14 cellular contexts compared by ENCODE assay signal in genomic region chr2:226524381-226524843, GRCh38.
DNase-seq lines count a peak whose midpoint lies in the region; ATAC-seq and TF ChIP-seq lines count a peak whose summit lies in the region.
"Had no signal": no experiment of that assay in that cellular context is flagged by ENCODE, and none has a peak within 500 bp of the region (broad histone marks: within the 10 kb centered on the region; RNA-seq: fewer than 3 reads in every experiment).

No MANE protein-coding gene starts in this region.

- in situ Hi-C loops in astrocyte of the spinal cord (cut with HindIII; ENCODE audit: low sequenced_read_pairs), result no loop called here

- DNase-seq in DMS 273 (lab: John Stamatoyannopoulos, UW; ENCODE audit: unreplicated experiment) (peak; percentile 13), DMS 273 treated with DMSO at 0.1 percent for 48 hours (lab: John Stamatoyannopoulos, UW) (no peak), astrocyte of the spinal cord (ENCODE audit: low read depth, low spot score) (peak; percentile 78), hepatocyte (ENCODE audit: low spot score) (peak; percentile 14), upper lobe of right lung (no peak), COLO829 (ENCODE audit: low spot score) (no peak), GM23338 (ENCODE audit: low spot score) (no peak)
- no peak for DNase-seq in effector memory CD4-positive, alpha-beta T cell
- DNase-seq: activated CD4-positive, alpha-beta T cell treated with anti-CD3 and anti-CD28 coated beads, Interleukin-2, amount 50 U/mL, for 1 hour; GOT3; nucleus accumbens; thyroid gland had no signal

- H3K9me2 ChIP-seq in hepatocyte (replicated peaks; ENCODE audit: insufficient read depth) (no peaks in the 10 kb centered on the region), GM23338 (ENCODE audit: insufficient read depth) (peaks cover 13% of the 10 kb centered on the region; the same call in 1 of the 2 replicates)

- H3K9me3 Mint-ChIP-seq in GM23338, result peaks cover 14% of the 10 kb centered on the region

- no peak overlapping the region for H3K4me3 ChIP-seq in astrocyte of the spinal cord (ENCODE audit: low read depth, low read length)
- H3K4me3 ChIP-seq in hepatocyte, result no peak overlapping the region
- no peak overlapping the region for H3K4me3 ChIP-seq in upper lobe of right lung
- no peak overlapping the region for H3K4me3 ChIP-seq in GM23338
- no peak overlapping the region for H3K4me3 ChIP-seq in effector memory CD4-positive, alpha-beta T cell (ENCODE audit: insufficient read depth, low read depth, low read length, poor library complexity, severe bottlenecking)
- H3K4me3 ChIP-seq: thyroid gland had no signal

- H2AFZ ChIP-seq in hepatocyte (no peak overlapping the region), GM23338 (no peak overlapping the region; the same call in 1 of the 2 replicates)

- H3K9me3 ChIP-seq in hepatocyte (ENCODE audit: low read depth) (no peaks in the 10 kb centered on the region), upper lobe of right lung (no peaks in the 10 kb centered on the region)
- no peaks in the 10 kb centered on the region for H3K9me3 ChIP-seq in effector memory CD4-positive, alpha-beta T cell (ENCODE audit: control insufficient read depth, low read length)
- H3K9me3 ChIP-seq: thyroid gland had no signal

- H3K4me1 ChIP-seq in hepatocyte (ENCODE audit: insufficient read depth) (no peaks in the 10 kb centered on the region), upper lobe of right lung (no peaks in the 10 kb centered on the region), GM23338 (ENCODE audit: insufficient read depth) (no peaks in the 10 kb centered on the region)
- no peaks in the 10 kb centered on the region for H3K4me1 ChIP-seq in effector memory CD4-positive, alpha-beta T cell (ENCODE audit: control insufficient read depth, insufficient read depth, low read length, poor library complexity, severe bottlenecking)

- H3K27ac ChIP-seq in hepatocyte, result peak overlapping the region; percentile 43
- no peak overlapping the region for H3K27ac ChIP-seq in upper lobe of right lung
- H3K27ac ChIP-seq in GM23338 (ENCODE audit: low read depth), result no peak overlapping the region
- no peak overlapping the region for H3K27ac ChIP-seq in effector memory CD4-positive, alpha-beta T cell (ENCODE audit: insufficient read depth, low read length, poor library complexity, severe bottlenecking)
- H3K27ac ChIP-seq: 22Rv1, thyroid gland had no signal

- H3K27me3 ChIP-seq in hepatocyte (no peaks in the 10 kb centered on the region), upper lobe of right lung (no peaks in the 10 kb centered on the region), GM23338 (ENCODE audit: insufficient read depth) (no peaks in the 10 kb centered on the region)
- no peaks in the 10 kb centered on the region for H3K27me3 ChIP-seq in effector memory CD4-positive, alpha-beta T cell (replicated peaks; ENCODE audit: control insufficient read depth, insufficient read depth, low read length, poor library complexity, severe bottlenecking)
- H3K27me3 ChIP-seq: thyroid gland had no signal

- H3K79me2 ChIP-seq in hepatocyte, result no peaks in the 10 kb centered on the region
- H3K79me2 ChIP-seq in GM23338 (replicated peaks; ENCODE audit: insufficient read depth), result no peaks in the 10 kb centered on the region

- no peaks in the 10 kb centered on the region for H3K4me1 Mint-ChIP-seq in GM23338

- no peaks in the 10 kb centered on the region for H3F3A ChIP-seq in GM23338 (replicated peaks; ENCODE audit: low read depth)

- intact Hi-C loops in upper lobe of right lung (cut with DNase I), result no loop called here

- TF ChIP-seq CTCF in astrocyte of the spinal cord (IDR thresholded peaks at IDR 0.05; ENCODE audit: low read depth, low read length) (no peak), hepatocyte (IDR thresholded peaks at IDR 0.05; ENCODE audit: poor library complexity) (no peak), upper lobe of right lung (IDR thresholded peaks at IDR 0.05) (no peak), GM23338 (conservative IDR thresholded peaks at IDR 0.05; ENCODE audit: low read depth in 2 of 2) (no peak)

- peaks cover 4% of the 10 kb centered on the region for H3K36me3 Mint-ChIP-seq in GM23338 (ENCODE audit: low read depth)
- H3K36me3 Mint-ChIP-seq: activated naive CD8-positive, alpha-beta T cell had no signal

- H3K27ac Mint-ChIP-seq in GM23338, result no peak overlapping the region
- H3K27ac Mint-ChIP-seq: activated naive CD8-positive, alpha-beta T cell had no signal

- H3K36me3 ChIP-seq in hepatocyte (replicated peaks; ENCODE audit: insufficient read depth, low read depth), result no peaks in the 10 kb centered on the region
- H3K36me3 ChIP-seq in upper lobe of right lung, result no peaks in the 10 kb centered on the region
- H3K36me3 ChIP-seq in GM23338 (ENCODE audit: insufficient read depth), result no peaks in the 10 kb centered on the region
- H3K36me3 ChIP-seq in effector memory CD4-positive, alpha-beta T cell (ENCODE audit: control insufficient read depth, insufficient read depth, low read length), result no peaks in the 10 kb centered on the region
- H3K36me3 ChIP-seq: thyroid gland had no signal

- H4K20me1 ChIP-seq in hepatocyte (ENCODE audit: insufficient read depth, poor library complexity, severe bottlenecking), result no peaks in the 10 kb centered on the region
- no peaks in the 10 kb centered on the region for H4K20me1 ChIP-seq in GM23338 (replicated peaks; ENCODE audit: insufficient read depth)

- no peaks in the 10 kb centered on the region for H3K27me3 Mint-ChIP-seq in GM23338 (ENCODE audit: insufficient read depth, low read depth, poor library complexity)
- H3K27me3 Mint-ChIP-seq: activated naive CD8-positive, alpha-beta T cell had no signal

- ATAC-seq in upper lobe of right lung, result peak; percentile 48
- ATAC-seq in GM23338, result no peak

- H3K4me2 ChIP-seq in hepatocyte, result no peak overlapping the region
- H3K4me2 ChIP-seq in GM23338, result no peak overlapping the region

- no peak overlapping the region for H3K4me3 Mint-ChIP-seq in GM23338
- H3K4me3 Mint-ChIP-seq: activated naive CD8-positive, alpha-beta T cell had no signal

- WGBS in hepatocyte (ENCODE audit: low lambda C conversion rate, missing lambda C conversion rate), result 87% methylated on average over 2 of the region's 2 CpGs

TF ChIP-seq in GM23338, 12 proteins besides CTCF, POLR2A, EP300 and RAD21 (continues in another document):
- no peak for TF ChIP-seq CREB1 (CRISPR knock-in tag; IDR thresholded peaks at IDR 0.05; ENCODE audit: low read depth)
- TF ChIP-seq ETS1 (IDR thresholded peaks at IDR 0.05), result no peak
- no peak for TF ChIP-seq NANOG (IDR thresholded peaks at IDR 0.05; ENCODE audit: borderline replicate concordance)
- TF ChIP-seq JUNB (IDR thresholded peaks at IDR 0.05; ENCODE audit: unreplicated experiment), result no peak
- TF ChIP-seq ZNF114 (CRISPR knock-in tag; IDR thresholded peaks at IDR 0.05), result no peak
- TF ChIP-seq EZH2 (IDR thresholded peaks at IDR 0.05; ENCODE audit: low read depth, unreplicated experiment), result no peak
- TF ChIP-seq EZH2phosphoT487 (IDR thresholded peaks at IDR 0.05; ENCODE audit: unreplicated experiment), result no peak

Comparison
In these comparisons a context has a peak if more than half of its experiments do, and no peak if none do; other contexts are left out.
1. DNase-seq: peak in DMS 273 (single experiment), astrocyte of the spinal cord (single experiment) and hepatocyte (single experiment); none in DMS 273 treated with DMSO at 0.1 percent for 48 hours (single experiment), upper lobe of right lung (single experiment), COLO829 (single experiment), GM23338 (single experiment) and effector memory CD4-positive, alpha-beta T cell (0 of 3).